ENCODE assay signal across 16 cellular contexts in the genomic region with DNA sequence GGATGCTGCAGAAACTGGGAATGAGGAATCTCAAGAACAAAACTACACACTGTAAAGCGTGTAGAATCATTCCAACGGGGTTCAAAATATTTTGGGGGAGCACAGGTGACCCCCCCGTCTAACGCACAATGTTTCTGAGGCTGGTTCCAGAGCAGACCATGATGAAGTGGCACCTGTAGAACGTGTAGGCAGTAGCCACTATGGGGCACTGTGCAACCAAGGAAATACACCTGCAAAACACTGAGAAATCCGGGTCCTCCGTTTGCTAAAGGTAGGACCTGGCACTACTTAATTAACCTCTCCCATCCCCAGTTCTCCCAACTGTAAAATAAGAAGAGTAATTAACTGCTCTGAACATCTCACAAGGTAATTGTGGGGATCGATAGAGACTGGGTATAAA. TPM values are rescaled to one million over a fixed set of nuclear protein-coding genes. Genes with fewer than 3 reads are reported as not detected.
A peak's percentile ranks its signal among the peaks of the same experiment; 100 is the strongest.
DNase-seq lines count a peak whose midpoint lies in the region; ATAC-seq, FAIRE-seq and TF ChIP-seq lines count a peak whose summit lies in the region.
"Had no signal": no experiment of that assay in that cellular context is flagged by ENCODE, and none has a peak within 500 bp of the region (broad histone marks: within the 10 kb centered on the region; RNA-seq: fewer than 3 reads in every experiment).

No MANE protein-coding gene starts in this region.

- H4K5ac ChIP-seq in IMR-90 (ENCODE audit: low read depth, low read length) = no peak overlapping the region

- TF ChIP-seq RAD21 in IMR-90 (IDR thresholded peaks at IDR 0.05; ENCODE audit: low read length) = 0 out of 2 replicates have a peak, but pooled peaks have one; percentile 3

- H3K27ac ChIP-seq in IMR-90 (ENCODE audit: insufficient read depth, low read length) = no peak overlapping the region
- H3K27ac ChIP-seq in WERI-Rb-1 = no peak overlapping the region
- H3K27ac ChIP-seq: heart left ventricle, pancreas, RWPE1 had no signal

- POLR2A ChIA-PET in IMR-90 (lab: Charles Lee; ENCODE audit: unreplicated experiment) = no interaction called here

- H3K4ac ChIP-seq in IMR-90 (ENCODE audit: low read depth, low read length) = no peak overlapping the region

- no peak overlapping the region for H2BK120ac ChIP-seq in IMR-90 (ENCODE audit: low read depth, low read length)

- no peak overlapping the region for H2AK5ac ChIP-seq in IMR-90 (ENCODE audit: low read depth, low read length)

- no peaks in the 10 kb centered on the region for H3K9me1 ChIP-seq in IMR-90 (ENCODE audit: insufficient read depth, low read length)

- H2AK9ac ChIP-seq in IMR-90 (replicated peaks; ENCODE audit: low read depth, low read length, poor library complexity) = no peak overlapping the region

- H3K4me3 ChIP-seq in AG09309 (ENCODE audit: control insufficient read depth, low read depth, low read length) (no peak overlapping the region), IMR-90 (ENCODE audit: insufficient read depth, low read depth, low read length) (no peak overlapping the region), WERI-Rb-1 (ENCODE audit: low read depth, low read length) (no peak overlapping the region)
- H3K4me3 ChIP-seq: dorsolateral prefrontal cortex, heart left ventricle, pancreas had no signal

- FAIRE-seq in GM19239 (lab: Jason Lieb, UNC) = no peak
- FAIRE-seq: pancreas had no signal

- H2BK20ac ChIP-seq in IMR-90 (ENCODE audit: low read depth, low read length) = no peak overlapping the region

- no peak overlapping the region for H3K4me2 ChIP-seq in IMR-90 (ENCODE audit: low read depth, low read length)

- ATAC-seq in IMR-90 (ENCODE audit: low read depth) (no peak), GM18873 (IDR thresholded peaks at IDR 0.05; ENCODE audit: low FRiP score, unreplicated experiment) (no peak)
- ATAC-seq: heart left ventricle, pancreas had no signal

- intact Hi-C loops in IMR-90 (cut with micrococcal nuclease) = no loop called here

- no peak overlapping the region for H4K8ac ChIP-seq in IMR-90 (ENCODE audit: low read depth in 2 of 2, low read length in 2 of 2)

- TF ChIP-seq CTCF in AG09309 (IDR thresholded peaks at IDR 0.05; ENCODE audit: control insufficient read depth, insufficient read depth, low read depth, low read length, missing control alignments) (peak; percentile 34), IMR-90 (conservative IDR thresholded peaks at IDR 0.05; ENCODE audit: low read depth, low read length) (no peak), WERI-Rb-1 (IDR thresholded peaks at IDR 0.05; ENCODE audit: low read depth, low read length) (peak; percentile 26; the same call in 1 of the 2 replicates)

- H2BK5ac ChIP-seq in IMR-90 (ENCODE audit: low read depth, low read length, poor library complexity, severe bottlenecking) = no peak overlapping the region

- no peak overlapping the region for H2AFZ ChIP-seq in IMR-90 (replicated peaks; ENCODE audit: low read length, poor library complexity)

- DNase-seq in AG09309 (ENCODE audit: low read depth) = no peak
- DNase-seq in IMR-90 = no peak
- no peak for DNase-seq in WERI-Rb-1
- DNase-seq in iPS-NIHi11 (ENCODE audit: low spot score) = peak; percentile 32
- no peak for DNase-seq in NCI-H1092 (lab: John Stamatoyannopoulos, UW)
- DNase-seq in Kasumi-1 (lab: John Stamatoyannopoulos, UW) = no peak
- DNase-seq in GM19239 (ENCODE audit: insufficient read length, low spot score) = no peak
- DNase-seq: activated naive CD8-positive, alpha-beta T cell treated with anti-CD3 and anti-CD28 coated beads, Interleukin-2, amount 10 ng/mL, durations not matched to agents 7 days and 5 days; CD4-positive, alpha-beta memory T cell; dorsolateral prefrontal cortex; heart left ventricle; NCI-H2171 treated with DMSO at 0.1 percent for 48 hours; pancreas; stimulated activated CD4-positive, alpha-beta T cell treated with anti-CD3 and anti-CD28 coated beads, Interleukin-4, amount 100 ng/mL, for 1 hour had no signal

- peaks cover 3% of the 10 kb centered on the region; the same call in 1 of the 2 replicates for H3K9me3 ChIP-seq in IMR-90 (ENCODE audit: control insufficient read depth, insufficient read depth, low read length)
- H3K9me3 ChIP-seq in WERI-Rb-1 (ENCODE audit: severe bottlenecking) = no peaks in the 10 kb centered on the region
- H3K9me3 ChIP-seq: pancreas had no signal

- no peak overlapping the region for H2BK15ac ChIP-seq in IMR-90 (ENCODE audit: low read depth, low read length)

- H3K9ac ChIP-seq in IMR-90 (ENCODE audit: low read depth, low read length) = no peak overlapping the region

- dilution Hi-C loops in IMR-90 (cut with HindIII; ENCODE audit: low sequenced_read_pairs, unreplicated experiment) = no loop called here

- no peak overlapping the region for H3K56ac ChIP-seq in IMR-90 (ENCODE audit: extremely low read depth, insufficient read depth, low read length)

- H4K20me1 ChIP-seq in IMR-90 (ENCODE audit: insufficient read depth, low read length) = no peaks in the 10 kb centered on the region

- H3K36me3 ChIP-seq in IMR-90 (ENCODE audit: control insufficient read depth, insufficient read depth, low read length) (no peaks in the 10 kb centered on the region), WERI-Rb-1 (no peaks in the 10 kb centered on the region)
- H3K36me3 ChIP-seq: heart left ventricle, pancreas had no signal

- no peaks in the 10 kb centered on the region for H3K27me3 ChIP-seq in IMR-90 (ENCODE audit: control insufficient read depth, insufficient read depth, low read length)
- H3K27me3 ChIP-seq in WERI-Rb-1 (ENCODE audit: insufficient read depth, low read depth, severe bottlenecking) = peaks cover 80% of the 10 kb centered on the region
- H3K27me3 ChIP-seq: dorsolateral prefrontal cortex, heart left ventricle, pancreas had no signal

- no peaks in the 10 kb centered on the region for H3K4me1 ChIP-seq in IMR-90 (ENCODE audit: control insufficient read depth, insufficient read depth, low read length)
- H3K4me1 ChIP-seq: heart left ventricle, pancreas had no signal

- in situ Hi-C loops in IMR-90 (cut with MboI; ENCODE audit: low sequenced_read_pairs) = no loop called here

- H3K18ac ChIP-seq in IMR-90 (ENCODE audit: low read depth, low read length) = no peak overlapping the region

- no peak overlapping the region for H3K23ac ChIP-seq in IMR-90 (ENCODE audit: low read depth, low read length)

- 86% methylated on average over 2 of the region's 8 CpGs; no CpG with 5 or more reads in 1 of the 2 experiments for WGBS in IMR-90 (ENCODE audit: extremely low coverage in 2 of 2, insufficient read length in 1 of 2), 2 experiments

- TF ChIP-seq POLR2A in IMR-90 (IDR thresholded peaks at IDR 0.05; ENCODE audit: low read depth, low read length) = no peak

- no TSS peak for BruUV-seq in IMR-90 (replicated peaks; lab: Mats Ljungman, UMichigan)

- no peak overlapping the region for H3K14ac ChIP-seq in IMR-90 (replicated peaks; ENCODE audit: low read depth, low read length)

- H4K91ac ChIP-seq in IMR-90 (ENCODE audit: insufficient read depth, low read depth, low read length) = no peak overlapping the region

- CTCF ChIA-PET in IMR-90 (lab: Yijun Ruan, JAX) = no interaction called here

- no peaks in the 10 kb centered on the region for H3K79me1 ChIP-seq in IMR-90 (ENCODE audit: low read depth in 1 of 2, low read length in 2 of 2)

TF ChIP-seq in IMR-90, 13 proteins besides CTCF, POLR2A, EP300 and RAD21:
- TF ChIP-seq NFE2L2 (IDR thresholded peaks at IDR 0.05; ENCODE audit: low read depth, low read length) = no peak

RNA-seq across cellular contexts. Expression of a gene that starts 22.6 kb away (rescaled TPM):
- total RNA-seq in IMR-90 (2012; rRNA removed) = not detected in 2 replicates
- not detected in 2 replicates for polyA plus RNA-seq in IMR-90 (2012; rRNA removed)
- polyA plus RNA-seq in IMR-90 (2012; cell fraction: cytosol; rRNA removed) = not detected in 2 replicates
- polyA plus RNA-seq in IMR-90 (2012; cell fraction: nucleus; rRNA removed; ENCODE audit: low replicate concordance) = 0.03 TPM in 1 of 2 replicates, not detected in the other
- total RNA-seq: activated naive CD8-positive, alpha-beta T cell treated with anti-CD3 and anti-CD28 coated beads, Interleukin-2, amount 10 ng/mL, durations not matched to agents 7 days and 5 days; CD4-positive, alpha-beta memory T cell had no signal
- polyA plus RNA-seq: CD4-positive, alpha-beta memory T cell had no signal
